In genomic region chr12:40107803-40108620, GRCh38 we compare ENCODE assay signal across 9 cellular contexts. TPM values are rescaled to one million over a fixed set of nuclear protein-coding genes. Genes with fewer than 3 reads are reported as not detected.
DNase-seq lines count a peak whose midpoint lies in the region; ATAC-seq, FAIRE-seq and TF ChIP-seq lines count a peak whose summit lies in the region.
"Had no signal": no experiment of that assay in that cellular context is flagged by ENCODE, and none has a peak within 500 bp of the region (broad histone marks: within the 10 kb centered on the region; RNA-seq: fewer than 3 reads in every experiment).

No MANE protein-coding gene starts in this region.

- H3K36me3 ChIP-seq in PC-9 (ENCODE audit: low read depth) (no peaks in the 10 kb centered on the region), GM12878 (ENCODE audit: control insufficient read depth in 2 of 2, insufficient read depth in 2 of 2, low read length in 1 of 2) (no peaks in the 10 kb centered on the region), ovary (no peaks in the 10 kb centered on the region)

- no peak for TF ChIP-seq POLR2A in GM12878 (IDR thresholded peaks at IDR 0.05; ENCODE audit: low read depth, low read length)
- TF ChIP-seq POLR2A in ovary (IDR thresholded peaks at IDR 0.05), result no peak

- H3K4me3 ChIP-seq in PC-9, result peak overlapping the region; percentile 84; the same call in 1 of the 2 replicates
- peak overlapping the region; percentile 33 for H3K4me3 ChIP-seq in GM12878
- H3K4me3 ChIP-seq in ovary, result no peak overlapping the region

- SMC1A ChIA-PET in GM12878 (lab: Charles Lee; ENCODE audit: uncharacterized antibody, unreplicated experiment), result interaction anchor here (0.6 to 4.8 kb wide), 20 partner anchors 10 to 272 kb away, joined by 3 to 76 read pairs (median 4); no protein-coding TSS in a partner anchor

- H2AFZ ChIP-seq in PC-9, result no peak overlapping the region
- H2AFZ ChIP-seq in GM12878 (ENCODE audit: control insufficient read depth, low read depth, low read length), result 0 out of 2 replicates have a peak overlapping the region, but pooled peaks have one; percentile 5

- H3K79me2 ChIP-seq in PC-9 (ENCODE audit: low read depth) (no peaks in the 10 kb centered on the region), GM12878 (ENCODE audit: control insufficient read depth, insufficient read depth, low read length) (no peaks in the 10 kb centered on the region)

- RAD21 ChIA-PET in GM12878 (lab: Charles Lee; ENCODE audit: unreplicated experiment), result interaction anchor here (0.5 to 7.8 kb wide), 12 partner anchors 10 to 1017 kb away, joined by 3 to 76 read pairs (median 3); no protein-coding TSS in a partner anchor

- POLR2A ChIA-PET in PC-9 (lab: Charles Lee; ENCODE audit: unreplicated experiment) (no interaction called here), GM12878 (lab: Charles Lee) (interaction anchor here (0.7 kb wide), 1 partner anchor 84 kb away, joined by 3 read pairs; no protein-coding TSS in a partner anchor)

- in situ Hi-C loops in GM12878 (cut with MboI), result loop anchor here (5.0 to 25.0 kb wide), 2 partner anchors 96 to 496 kb away; partner anchors contain the start of gene ABCD2

- TF ChIP-seq CTCF in PC-9 (conservative IDR thresholded peaks at IDR 0.05) (peak; percentile 26; the same call in 1 of the 2 replicates), GM12878 (IDR thresholded peaks at IDR 0.05 in 2 of 3, conservative IDR thresholded peaks at IDR 0.05 in 1 of 3; ENCODE audit: control insufficient read depth in 2 of 3, extremely low read depth in 1 of 3, insufficient read depth in 1 of 3, low read depth in 3 of 3, low read length in 3 of 3) (no peak), ovary (IDR thresholded peaks at IDR 0.05) (no peak)

- FAIRE-seq in GM12878 (lab: Jason Lieb, UNC), result no peak
- FAIRE-seq: colon had no signal

- TF ChIP-seq RAD21 in GM12878 (IDR thresholded peaks at IDR 0.05; ENCODE audit: insufficient read depth, low read depth, low read length), result no peak

- CTCF ChIA-PET in PC-9 (lab: Charles Lee), result interaction anchor here (0.6 kb wide), 2 partner anchors 74 to 284 kb away, joined by 4 to 6 read pairs; no protein-coding TSS in a partner anchor
- CTCF ChIA-PET in GM12878 (lab: Yijun Ruan, JAX), result interaction anchor here (0.6 to 7.1 kb wide), 30 partner anchors 10 to 741 kb away, joined by 3 to 103 read pairs (median 4); no protein-coding TSS in a partner anchor

- no peak for TF ChIP-seq EP300 in GM12878 (IDR thresholded peaks at IDR 0.05; ENCODE audit: borderline replicate concordance in 1 of 2, control insufficient read depth in 1 of 2, low read depth in 2 of 2, low read length in 2 of 2)
- TF ChIP-seq EP300 in ovary (IDR thresholded peaks at IDR 0.05), result no peak

- H3K9me2 ChIP-seq in PC-9 (ENCODE audit: insufficient read depth), result no peaks in the 10 kb centered on the region

- H3K4me1 ChIP-seq in PC-9 (replicated peaks; ENCODE audit: insufficient read depth) (peaks cover 5% of the 10 kb centered on the region; the same call in 1 of the 2 replicates), GM12878 (ENCODE audit: control insufficient read depth, insufficient read depth, low read length) (peaks cover 11% of the 10 kb centered on the region), ovary (ENCODE audit: insufficient read depth) (peaks cover 9% of the 10 kb centered on the region)

- 4% methylated on average over 26 of the region's 29 CpGs for WGBS in GM12878 (ENCODE audit: insufficient coverage, insufficient replicate concordance, low lambda C conversion rate, missing lambda C conversion rate)
- 74 to 84% (median 83%) methylated on average over 29 of the region's 29 CpGs for whole genome bisulfite sequencing in ovary, 3 donors

- H3K27me3 ChIP-seq in PC-9 (ENCODE audit: insufficient read depth, low read depth) (no peaks in the 10 kb centered on the region), GM12878 (replicated peaks in 1 of 2; ENCODE audit: control insufficient read depth in 2 of 2, insufficient read depth in 2 of 2, low read length in 1 of 2) (peaks cover 0 to 13% of the 10 kb centered on the region in 2 experiments; a peak in 2 of 4 replicates), ovary (no peaks in the 10 kb centered on the region)

- H4K20me1 ChIP-seq in PC-9 (ENCODE audit: insufficient read depth) (no peaks in the 10 kb centered on the region), GM12878 (ENCODE audit: control insufficient read depth, insufficient read depth) (no peaks in the 10 kb centered on the region)

- intact Hi-C loops in PC-9 (cut with micrococcal nuclease; ENCODE audit: unreplicated experiment), result loop anchor here (1.0 kb wide), 2 partner anchors 97 to 343 kb away; no protein-coding TSS in a partner anchor
- intact Hi-C loops in GM12878 (cut with micrococcal nuclease; ENCODE audit: unreplicated experiment), result loop anchor here (1.0 to 2.0 kb wide), 3 partner anchors 21 to 343 kb away; no protein-coding TSS in a partner anchor
- intact Hi-C loops in ovary (cut with DNase I), result loop anchor here (5.0 to 10.0 kb wide), 5 partner anchors 96 to 346 kb away; partner anchors contain the start of gene LRRK2 (in 1 of the 4)

- BruUV-seq in PC-9 (replicated peaks; lab: Mats Ljungman, UMichigan) (no TSS peak), GM12878 (replicated peaks; lab: Mats Ljungman, UMichigan) (no TSS peak)

- H3K27ac ChIP-seq in PC-9 (no peak overlapping the region), GM12878 (ENCODE audit: control insufficient read depth, insufficient read depth) (no peak overlapping the region), ovary (no peak overlapping the region)

- no peak overlapping the region for H3K9ac ChIP-seq in GM12878 (ENCODE audit: control insufficient read depth, insufficient read depth, low read length)

- DNase-seq in Daoy (ENCODE audit: low read depth) (peak; percentile 66), PC-9 (no peak), GM12878 (ENCODE audit: low read depth, low spot score) (no peak), ovary (peak in 3 of 5 donors; percentile 26 to 34 (median 29)), dermis blood vessel endothelial cell (no peak), islet precursor cell (no peak)

- peak overlapping the region; percentile 85; the same call in 1 of the 2 replicates for H3K4me2 ChIP-seq in PC-9
- peak overlapping the region; percentile 75 for H3K4me2 ChIP-seq in GM12878 (ENCODE audit: control insufficient read depth, insufficient read depth)

- no peaks in the 10 kb centered on the region; the same call in 1 of the 2 replicates for H3F3A ChIP-seq in PC-9 (ENCODE audit: insufficient read depth, low read depth)

- ATAC-seq in GM12878 (0 out of 3 replicates have a peak, but pooled peaks have one; percentile 1), HG02759 (IDR thresholded peaks at IDR 0.05; ENCODE audit: unreplicated experiment) (no peak), HG03571 (IDR thresholded peaks at IDR 0.05; ENCODE audit: unreplicated experiment) (no peak)

- no peaks in the 10 kb centered on the region for H3K9me3 ChIP-seq in PC-9 (ENCODE audit: insufficient read depth, low read depth)
- H3K9me3 ChIP-seq in GM12878 (replicated peaks; ENCODE audit: control insufficient read depth, insufficient read depth, low read length), result no peaks in the 10 kb centered on the region; the same call in 2 of the 3 replicates
- H3K9me3 ChIP-seq in ovary, result no peaks in the 10 kb centered on the region

TF ChIP-seq in GM12878, 131 proteins besides CTCF, POLR2A, EP300 and RAD21:
- TF ChIP-seq NR2C1 (IDR thresholded peaks at IDR 0.05) (no peak), RFX5 (IDR thresholded peaks at IDR 0.05; ENCODE audit: low read depth, low read length) (no peak), CBX3 (IDR thresholded peaks at IDR 0.05; ENCODE audit: borderline replicate concordance, low read depth) (no peak), SIX5 (IDR thresholded peaks at IDR 0.05; ENCODE audit: low read depth, low read length, severe bottlenecking) (no peak), RUNX3 (IDR thresholded peaks at IDR 0.05; ENCODE audit: low read length) (peak; percentile 86), BHLHE40 (IDR thresholded peaks at IDR 0.05; ENCODE audit: borderline replicate concordance in 1 of 2, low read depth in 2 of 2, low read length in 1 of 2) (peak in 1 of 2 experiments; percentile 40; a peak in 1 of 4 replicates), NFXL1 (IDR thresholded peaks at IDR 0.05; ENCODE audit: borderline replicate concordance) (no peak), POLR2AphosphoS2 (IDR thresholded peaks at IDR 0.05; ENCODE audit: low read depth, low read length) (no peak), IKZF1 (conservative IDR thresholded peaks at IDR 0.05) (peak; percentile 15; the same call in 1 of the 2 replicates), NFIC (IDR thresholded peaks at IDR 0.05; ENCODE audit: low read depth, low read length) (0 out of 2 replicates have a peak, but pooled peaks have one; percentile 34)

RNA-seq across cellular contexts. Expression of gene SLC2A13, which starts 2.1 kb away (rescaled TPM):
- 4.7 and 8.5 TPM in 2 replicates for total RNA-seq in Daoy (2014; rRNA removed; shearing (Covaris generic))
- total RNA-seq in PC-9 (2021) (1.0 and 1.6 TPM in 2 replicates), GM12878 (2014; rRNA removed) (0.22 and 0.68 TPM in 2 replicates), GM12878 (2014; rRNA removed; fragmentation: Illumina TruSeq; extraction: Trizol) (0.28 and 0.85 TPM in 2 replicates), GM12878 (2021) (0.29 and 0.31 TPM in 2 replicates), ovary (10 to 100 TPM in 3 of 7 donors, 1 to 10 TPM in 4; 5.9 to 24.3 (median 8.0) TPM), dermis blood vessel endothelial cell (4.6 and 6.5 TPM in 2 replicates)
- 4.3 and 5.0 TPM in 2 replicates for total RNA-seq in GM12878 (2013; cell fraction: nucleolus; rRNA removed)
- polyA plus RNA-seq in GM12878 (2011; ENCODE audit: low read depth), result 0.31 TPM
- polyA plus RNA-seq in GM12878 (2011; rRNA removed) (3.7 and 5.9 TPM in 2 replicates), GM12878 (2014; fragmentation: Illumina TruSeq; extraction: Trizol) (0.17 and 0.19 TPM in 2 replicates), GM12878 (2014; fragmentation: Nextera tagmentation; extraction: Ambion mirVana) (under 1 TPM; 0.05 TPM), GM12878 (2014; rRNA removed) (0.17 and 0.42 TPM in 2 replicates), GM12878 (2016; fragmentation: Nextera tagmentation; extraction: Ambion mirVana) (under 1 TPM; 0.13 to 0.35 TPM), ovary (1 to 10 TPM; 2.3 to 3.1 TPM)
- polyA plus RNA-seq in GM12878 (2011; cell fraction: cytosol; rRNA removed), result 1.1 and 1.2 TPM in 2 replicates
- polyA plus RNA-seq in GM12878 (2011; cell fraction: nucleus; rRNA removed), result 5.1 and 8.0 TPM in 2 replicates
- polyA plus RNA-seq in GM12878 (2012), result 0.56 and 0.69 TPM in 2 replicates
- polyA minus RNA-seq in GM12878 (2011; rRNA and poly(A)+ RNA removed), result 6.9 and 10.7 TPM in 2 replicates
- 1.7 and 3.3 TPM in 2 replicates for polyA minus RNA-seq in GM12878 (2011; cell fraction: cytosol; rRNA and poly(A)+ RNA removed)
- polyA minus RNA-seq in GM12878 (2011; cell fraction: nucleus; rRNA and poly(A)+ RNA removed), result 15.2 and 27.0 TPM in 2 replicates

Comparison
In these comparisons a context has a peak if more than half of its experiments do, and no peak if none do; other contexts are left out.
1. DNase-seq: peak in Daoy (single experiment) and ovary (3 of 5); none in PC-9 (0 of 2), GM12878 (single experiment), dermis blood vessel endothelial cell (single experiment) and islet precursor cell (single experiment).